1 cellular context compared by ENCODE assay signal in genomic region chr17:2399572-2400473, GRCh38.
TF ChIP-seq lines count a peak whose summit lies in the region.

No MANE protein-coding gene starts in this region.

TF ChIP-seq in WTC11, 78 proteins besides CTCF, POLR2A, EP300 and RAD21 (continued from another document and continues in another):
- TF ChIP-seq, protein P1, sequence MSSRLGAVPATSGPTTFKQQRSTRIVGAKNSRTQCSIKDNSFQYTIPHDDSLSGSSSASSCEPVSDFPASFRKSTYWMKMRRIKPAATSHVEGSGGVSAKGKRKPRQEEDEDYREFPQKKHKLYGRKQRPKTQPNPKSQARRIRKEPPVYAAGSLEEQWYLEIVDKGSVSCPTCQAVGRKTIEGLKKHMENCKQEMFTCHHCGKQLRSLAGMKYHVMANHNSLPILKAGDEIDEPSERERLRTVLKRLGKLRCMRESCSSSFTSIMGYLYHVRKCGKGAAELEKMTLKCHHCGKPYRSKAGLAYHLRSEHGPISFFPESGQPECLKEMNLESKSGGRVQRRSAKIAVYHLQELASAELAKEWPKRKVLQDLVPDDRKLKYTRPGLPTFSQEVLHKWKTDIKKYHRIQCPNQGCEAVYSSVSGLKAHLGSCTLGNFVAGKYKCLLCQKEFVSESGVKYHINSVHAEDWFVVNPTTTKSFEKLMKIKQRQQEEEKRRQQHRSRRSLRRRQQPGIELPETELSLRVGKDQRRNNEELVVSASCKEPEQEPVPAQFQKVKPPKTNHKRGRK (CRISPR knock-in tag; IDR thresholded peaks at IDR 0.05; ENCODE audit: borderline replicate concordance) = no peak
- no peak for TF ChIP-seq ZNF281 (CRISPR knock-in tag; IDR thresholded peaks at IDR 0.05)
- TF ChIP-seq, protein P2, sequence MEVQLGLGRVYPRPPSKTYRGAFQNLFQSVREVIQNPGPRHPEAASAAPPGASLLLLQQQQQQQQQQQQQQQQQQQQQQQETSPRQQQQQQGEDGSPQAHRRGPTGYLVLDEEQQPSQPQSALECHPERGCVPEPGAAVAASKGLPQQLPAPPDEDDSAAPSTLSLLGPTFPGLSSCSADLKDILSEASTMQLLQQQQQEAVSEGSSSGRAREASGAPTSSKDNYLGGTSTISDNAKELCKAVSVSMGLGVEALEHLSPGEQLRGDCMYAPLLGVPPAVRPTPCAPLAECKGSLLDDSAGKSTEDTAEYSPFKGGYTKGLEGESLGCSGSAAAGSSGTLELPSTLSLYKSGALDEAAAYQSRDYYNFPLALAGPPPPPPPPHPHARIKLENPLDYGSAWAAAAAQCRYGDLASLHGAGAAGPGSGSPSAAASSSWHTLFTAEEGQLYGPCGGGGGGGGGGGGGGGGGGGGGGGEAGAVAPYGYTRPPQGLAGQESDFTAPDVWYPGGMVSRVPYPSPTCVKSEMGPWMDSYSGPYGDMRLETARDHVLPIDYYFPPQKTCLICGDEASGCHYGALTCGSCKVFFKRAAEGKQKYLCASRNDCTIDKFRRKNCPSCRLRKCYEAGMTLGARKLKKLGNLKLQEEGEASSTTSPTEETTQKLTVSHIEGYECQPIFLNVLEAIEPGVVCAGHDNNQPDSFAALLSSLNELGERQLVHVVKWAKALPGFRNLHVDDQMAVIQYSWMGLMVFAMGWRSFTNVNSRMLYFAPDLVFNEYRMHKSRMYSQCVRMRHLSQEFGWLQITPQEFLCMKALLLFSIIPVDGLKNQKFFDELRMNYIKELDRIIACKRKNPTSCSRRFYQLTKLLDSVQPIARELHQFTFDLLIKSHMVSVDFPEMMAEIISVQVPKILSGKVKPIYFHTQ (CRISPR knock-in tag; IDR thresholded peaks at IDR 0.05) = no peak; the same call in 1 of the 2 replicates
- peak; percentile 70; the same call in 1 of the 2 replicates for TF ChIP-seq TEAD1 (CRISPR knock-in tag; IDR thresholded peaks at IDR 0.05)
- TF ChIP-seq NFE2L1 (CRISPR knock-in tag; IDR thresholded peaks at IDR 0.05) = no peak
- TF ChIP-seq IRF1 (CRISPR knock-in tag; IDR thresholded peaks at IDR 0.05) = no peak
- 0 out of 2 replicates have a peak, but pooled peaks have one; percentile 17 for TF ChIP-seq ZNF232 (CRISPR knock-in tag; IDR thresholded peaks at IDR 0.05)
- TF ChIP-seq TCF7 (CRISPR knock-in tag; IDR thresholded peaks at IDR 0.05; ENCODE audit: low read depth) = no peak
- TF ChIP-seq RORB (CRISPR knock-in tag; IDR thresholded peaks at IDR 0.05) = no peak
- TF ChIP-seq SMAD4 (CRISPR knock-in tag; IDR thresholded peaks at IDR 0.05) = no peak
- TF ChIP-seq ETV6 (CRISPR knock-in tag; IDR thresholded peaks at IDR 0.05) = no peak
- TF ChIP-seq GTF2I (CRISPR knock-in tag; conservative IDR thresholded peaks at IDR 0.05) = no peak
- no peak for TF ChIP-seq ZSCAN18 (CRISPR knock-in tag; IDR thresholded peaks at IDR 0.05)
- no peak for TF ChIP-seq ZBTB21 (CRISPR knock-in tag; IDR thresholded peaks at IDR 0.05; ENCODE audit: borderline replicate concordance)
- no peak for TF ChIP-seq MYBL2 (CRISPR knock-in tag; IDR thresholded peaks at IDR 0.05)
- TF ChIP-seq ZNF121 (CRISPR knock-in tag; IDR thresholded peaks at IDR 0.05) = no peak
- peak; percentile 60; the same call in 1 of the 2 replicates for TF ChIP-seq E2F5 (CRISPR knock-in tag; IDR thresholded peaks at IDR 0.05)
- TF ChIP-seq ATF1 (CRISPR knock-in tag; IDR thresholded peaks at IDR 0.05) = no peak
- TF ChIP-seq FOXP1 (CRISPR knock-in tag; IDR thresholded peaks at IDR 0.05; ENCODE audit: borderline replicate concordance) = no peak
- no peak for TF ChIP-seq FOXP4 (CRISPR knock-in tag; IDR thresholded peaks at IDR 0.05)
- TF ChIP-seq E2F1 (CRISPR knock-in tag; IDR thresholded peaks at IDR 0.05) = no peak
- TF ChIP-seq GABPB1 (CRISPR knock-in tag; IDR thresholded peaks at IDR 0.05) = peak; percentile 80
- no peak for TF ChIP-seq ATF3 (CRISPR knock-in tag; conservative IDR thresholded peaks at IDR 0.05)
- TF ChIP-seq NFATC4 (CRISPR knock-in tag; IDR thresholded peaks at IDR 0.05) = no peak
- TF ChIP-seq CREM (CRISPR knock-in tag; IDR thresholded peaks at IDR 0.05) = peak; percentile 74
- no peak for TF ChIP-seq NR2C2 (CRISPR knock-in tag; IDR thresholded peaks at IDR 0.05)
- TF ChIP-seq, protein P3, sequence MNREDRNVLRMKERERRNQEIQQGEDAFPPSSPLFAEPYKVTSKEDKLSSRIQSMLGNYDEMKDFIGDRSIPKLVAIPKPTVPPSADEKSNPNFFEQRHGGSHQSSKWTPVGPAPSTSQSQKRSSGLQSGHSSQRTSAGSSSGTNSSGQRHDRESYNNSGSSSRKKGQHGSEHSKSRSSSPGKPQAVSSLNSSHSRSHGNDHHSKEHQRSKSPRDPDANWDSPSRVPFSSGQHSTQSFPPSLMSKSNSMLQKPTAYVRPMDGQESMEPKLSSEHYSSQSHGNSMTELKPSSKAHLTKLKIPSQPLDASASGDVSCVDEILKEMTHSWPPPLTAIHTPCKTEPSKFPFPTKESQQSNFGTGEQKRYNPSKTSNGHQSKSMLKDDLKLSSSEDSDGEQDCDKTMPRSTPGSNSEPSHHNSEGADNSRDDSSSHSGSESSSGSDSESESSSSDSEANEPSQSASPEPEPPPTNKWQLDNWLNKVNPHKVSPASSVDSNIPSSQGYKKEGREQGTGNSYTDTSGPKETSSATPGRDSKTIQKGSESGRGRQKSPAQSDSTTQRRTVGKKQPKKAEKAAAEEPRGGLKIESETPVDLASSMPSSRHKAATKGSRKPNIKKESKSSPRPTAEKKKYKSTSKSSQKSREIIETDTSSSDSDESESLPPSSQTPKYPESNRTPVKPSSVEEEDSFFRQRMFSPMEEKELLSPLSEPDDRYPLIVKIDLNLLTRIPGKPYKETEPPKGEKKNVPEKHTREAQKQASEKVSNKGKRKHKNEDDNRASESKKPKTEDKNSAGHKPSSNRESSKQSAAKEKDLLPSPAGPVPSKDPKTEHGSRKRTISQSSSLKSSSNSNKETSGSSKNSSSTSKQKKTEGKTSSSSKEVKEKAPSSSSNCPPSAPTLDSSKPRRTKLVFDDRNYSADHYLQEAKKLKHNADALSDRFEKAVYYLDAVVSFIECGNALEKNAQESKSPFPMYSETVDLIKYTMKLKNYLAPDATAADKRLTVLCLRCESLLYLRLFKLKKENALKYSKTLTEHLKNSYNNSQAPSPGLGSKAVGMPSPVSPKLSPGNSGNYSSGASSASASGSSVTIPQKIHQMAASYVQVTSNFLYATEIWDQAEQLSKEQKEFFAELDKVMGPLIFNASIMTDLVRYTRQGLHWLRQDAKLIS (CRISPR knock-in tag; IDR thresholded peaks at IDR 0.05; ENCODE audit: borderline replicate concordance) = no peak
- no peak for TF ChIP-seq ELF4 (CRISPR knock-in tag; IDR thresholded peaks at IDR 0.05; ENCODE audit: low read depth)
- no peak for TF ChIP-seq OVOL2 (CRISPR knock-in tag; IDR thresholded peaks at IDR 0.05; ENCODE audit: borderline replicate concordance)
- no peak for TF ChIP-seq ZNF423 (CRISPR knock-in tag; IDR thresholded peaks at IDR 0.05)
- TF ChIP-seq, protein P4, sequence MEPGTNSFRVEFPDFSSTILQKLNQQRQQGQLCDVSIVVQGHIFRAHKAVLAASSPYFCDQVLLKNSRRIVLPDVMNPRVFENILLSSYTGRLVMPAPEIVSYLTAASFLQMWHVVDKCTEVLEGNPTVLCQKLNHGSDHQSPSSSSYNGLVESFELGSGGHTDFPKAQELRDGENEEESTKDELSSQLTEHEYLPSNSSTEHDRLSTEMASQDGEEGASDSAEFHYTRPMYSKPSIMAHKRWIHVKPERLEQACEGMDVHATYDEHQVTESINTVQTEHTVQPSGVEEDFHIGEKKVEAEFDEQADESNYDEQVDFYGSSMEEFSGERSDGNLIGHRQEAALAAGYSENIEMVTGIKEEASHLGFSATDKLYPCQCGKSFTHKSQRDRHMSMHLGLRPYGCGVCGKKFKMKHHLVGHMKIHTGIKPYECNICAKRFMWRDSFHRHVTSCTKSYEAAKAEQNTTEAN (CRISPR knock-in tag; IDR thresholded peaks at IDR 0.05) = no peak
- TF ChIP-seq, protein P5, sequence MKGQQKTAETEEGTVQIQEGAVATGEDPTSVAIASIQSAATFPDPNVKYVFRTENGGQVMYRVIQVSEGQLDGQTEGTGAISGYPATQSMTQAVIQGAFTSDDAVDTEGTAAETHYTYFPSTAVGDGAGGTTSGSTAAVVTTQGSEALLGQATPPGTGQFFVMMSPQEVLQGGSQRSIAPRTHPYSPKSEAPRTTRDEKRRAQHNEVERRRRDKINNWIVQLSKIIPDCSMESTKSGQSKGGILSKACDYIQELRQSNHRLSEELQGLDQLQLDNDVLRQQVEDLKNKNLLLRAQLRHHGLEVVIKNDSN (CRISPR knock-in tag; IDR thresholded peaks at IDR 0.05) = peak; percentile 83
- TF ChIP-seq, protein P6, sequence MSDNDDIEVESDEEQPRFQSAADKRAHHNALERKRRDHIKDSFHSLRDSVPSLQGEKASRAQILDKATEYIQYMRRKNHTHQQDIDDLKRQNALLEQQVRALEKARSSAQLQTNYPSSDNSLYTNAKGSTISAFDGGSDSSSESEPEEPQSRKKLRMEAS (CRISPR knock-in tag; IDR thresholded peaks at IDR 0.05) = peak; percentile 82; the same call in 1 of the 2 replicates
- no peak for TF ChIP-seq HMGXB4 (CRISPR knock-in tag; IDR thresholded peaks at IDR 0.05)
